ENCODE assay signal across 19 cellular contexts in the genomic region with DNA sequence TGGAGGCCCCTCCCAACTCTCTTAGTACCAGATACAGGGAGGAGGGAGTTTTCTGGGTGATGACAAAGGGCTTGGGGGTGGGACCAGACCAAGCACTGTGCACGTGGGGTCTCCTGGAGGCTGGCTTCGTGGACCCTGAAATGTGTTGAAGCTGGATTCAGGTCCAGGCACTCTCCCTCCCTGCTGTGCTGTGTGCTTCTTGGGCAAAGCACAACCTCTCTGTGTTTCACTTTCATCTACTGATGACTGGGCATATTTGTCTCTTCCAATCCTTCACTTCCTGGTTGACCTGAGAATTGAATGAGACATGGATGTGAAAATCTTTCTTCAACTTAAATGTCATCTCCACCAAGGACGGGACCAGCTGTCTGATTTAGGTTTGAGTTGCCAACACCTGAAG. TPM values are rescaled to one million over a fixed set of nuclear protein-coding genes. Genes with fewer than 3 reads are reported as not detected.
DNase-seq lines count a peak whose midpoint lies in the region; ATAC-seq, FAIRE-seq and TF ChIP-seq lines count a peak whose summit lies in the region.
"Had no signal": no experiment of that assay in that cellular context is flagged by ENCODE, and none has a peak within 500 bp of the region (broad histone marks: within the 10 kb centered on the region; RNA-seq: fewer than 3 reads in every experiment).

No MANE protein-coding gene starts in this region.

- H3K36me3 ChIP-seq in HepG2 (replicated peaks in 1 of 2; ENCODE audit: control insufficient read depth in 1 of 2, insufficient read depth in 2 of 2, low read length in 2 of 2) (no peaks in the 10 kb centered on the region), right lobe of liver (no peaks in the 10 kb centered on the region), K562 (ENCODE audit: control insufficient read depth, insufficient read depth, low read length) (no peaks in the 10 kb centered on the region), osteoblast (ENCODE audit: insufficient read depth, low read length) (no peaks in the 10 kb centered on the region)

- TF ChIP-seq CTCF in HepG2 (CRISPR knock-in tag; IDR thresholded peaks at IDR 0.05) (no peak), right lobe of liver (IDR thresholded peaks at IDR 0.05) (no peak), K562 (IDR thresholded peaks at IDR 0.05 in 2 of 3, conservative IDR thresholded peaks at IDR 0.05 in 1 of 3; ENCODE audit: insufficient read depth in 2 of 3, low read depth in 1 of 3, low read length in 3 of 3) (no peak), osteoblast (IDR thresholded peaks at IDR 0.05; ENCODE audit: extremely low read depth, low read depth, low read length) (no peak)

- POLR2A ChIA-PET in HepG2 (lab: Yijun Ruan, JAX) (interaction anchor here (1.7 kb wide), 1 partner anchor 21 kb away, joined by 4 read pairs; no protein-coding TSS in a partner anchor), K562 (lab: Yijun Ruan, JAX) (interaction anchor here (0.6 to 1.0 kb wide), 2 partner anchors 17 to 520 kb away, joined by 3 to 6 read pairs; a partner anchor contains a TSS)

- in situ Hi-C loops in HepG2 (cut with HindIII; ENCODE audit: extremely low pct_ligation_motif_present, low pct_unique_long_range_greater_than_20kb) (no loop called here), K562 (cut with MboI) (no loop called here)

- TF ChIP-seq POLR2A in HepG2 (IDR thresholded peaks at IDR 0.05; ENCODE audit: insufficient read depth in 1 of 2, low read depth in 2 of 2, low read length in 2 of 2) (no peak), right lobe of liver (IDR thresholded peaks at IDR 0.05) (no peak), K562 (conservative IDR thresholded peaks at IDR 0.05) (no peak)

- H3K4me3 ChIP-seq in HepG2 (replicated peaks in 1 of 3; ENCODE audit: insufficient read depth in 1 of 3, low read depth in 2 of 3, low read length in 3 of 3) = no peak overlapping the region
- H3K4me3 ChIP-seq in right lobe of liver = no peak overlapping the region
- H3K4me3 ChIP-seq in K562 = no peak overlapping the region
- H3K4me3 ChIP-seq in osteoblast (ENCODE audit: insufficient read depth, low read length) = no peak overlapping the region

- H4K20me1 ChIP-seq in HepG2 (ENCODE audit: insufficient read depth, low read length) = 0 out of 2 replicates have a peak, but pooled peaks cover 4% of the 10 kb centered on the region
- peaks cover 3% of the 10 kb centered on the region; the same call in 1 of the 2 replicates for H4K20me1 ChIP-seq in K562 (replicated peaks; ENCODE audit: control insufficient read depth, insufficient read depth, low read length)
- no peaks in the 10 kb centered on the region for H4K20me1 ChIP-seq in osteoblast (ENCODE audit: insufficient read depth, low read length)

- no peak overlapping the region for H3K9ac ChIP-seq in HepG2 (ENCODE audit: insufficient read depth, low read depth, low read length)
- H3K9ac ChIP-seq in K562 (ENCODE audit: insufficient read depth in 1 of 2, low read depth in 2 of 2, low read length in 2 of 2) = no peak overlapping the region

- BruUV-seq in HepG2 (replicated peaks; lab: Mats Ljungman, UMichigan) (no TSS peak), K562 (replicated peaks; lab: Mats Ljungman, UMichigan) (no TSS peak)

- WGBS in HepG2 (ENCODE audit: low lambda C conversion rate) = 12% methylated on average over 3 of the region's 3 CpGs
- WGBS in right lobe of liver (ENCODE audit: insufficient coverage, low coverage, low lambda C conversion rate, missing lambda C conversion rate) = 72% methylated on average over 3 of the region's 3 CpGs
- 0% methylated on average over 3 of the region's 3 CpGs for WGBS in K562 (ENCODE audit: insufficient coverage, low coverage, missing lambda C conversion rate)

- H3K4me1 ChIP-seq in HepG2 (ENCODE audit: insufficient read depth, low read length) = peaks cover 9% of the 10 kb centered on the region
- H3K4me1 ChIP-seq in right lobe of liver = no peaks in the 10 kb centered on the region
- H3K4me1 ChIP-seq in K562 (replicated peaks in 1 of 2; ENCODE audit: control insufficient read depth in 2 of 2, insufficient read depth in 2 of 2, low read length in 2 of 2) = peaks cover 0 to 6% of the 10 kb centered on the region in 2 experiments; a peak in 2 of 5 replicates
- no peaks in the 10 kb centered on the region for H3K4me1 ChIP-seq in osteoblast (ENCODE audit: insufficient read depth, low read length)

- ATAC-seq in HepG2 = no peak
- ATAC-seq in right lobe of liver = no peak
- no peak for ATAC-seq in K562
- ATAC-seq in HG03521 (IDR thresholded peaks at IDR 0.05; ENCODE audit: unreplicated experiment) = no peak
- no peak for ATAC-seq in GM21576 (IDR thresholded peaks at IDR 0.05; ENCODE audit: unreplicated experiment)

- H3K9me1 ChIP-seq in K562 (ENCODE audit: control insufficient read depth, insufficient read depth, low read length) = no peaks in the 10 kb centered on the region

- DNase-seq in HepG2 (ENCODE audit: low spot score) (no peak), right lobe of liver (no peak), K562 (ENCODE audit: extremely low read depth in 1 of 4, low spot score in 3 of 4) (no peak), osteoblast (ENCODE audit: insufficient read length, low spot score, missing footprints) (peak; percentile 31)
- DNase-seq: AML-193; Caco-2; CD4-positive, alpha-beta T cell; GF-D8; GOT3; H9; IMR-90; KBM-7 had no signal

- H3K27me3 ChIP-seq in HepG2 (ENCODE audit: control insufficient read depth in 1 of 2, insufficient read depth in 2 of 2, low read length in 2 of 2) = peaks cover 8 to 44% of the 10 kb centered on the region in 2 experiments; a peak in 4 of 5 replicates
- H3K27me3 ChIP-seq in right lobe of liver = no peaks in the 10 kb centered on the region
- H3K27me3 ChIP-seq in K562 (ENCODE audit: control insufficient read depth in 2 of 2, insufficient read depth in 2 of 2, low read length in 2 of 2) = peaks cover 34 to 81% of the 10 kb centered on the region in 2 experiments
- H3K27me3 ChIP-seq in osteoblast (ENCODE audit: insufficient read depth, low read length) = peaks cover 16% of the 10 kb centered on the region

- FAIRE-seq in HepG2 (lab: Jason Lieb, UNC) (no peak), K562 (lab: Jason Lieb, UNC) (peak; percentile 61)
- FAIRE-seq: A204.1, D721Med had no signal

- H3K79me2 ChIP-seq in HepG2 (ENCODE audit: insufficient read depth, low read length) (no peaks in the 10 kb centered on the region), K562 (ENCODE audit: control insufficient read depth, insufficient read depth, low read length) (no peaks in the 10 kb centered on the region), osteoblast (ENCODE audit: insufficient read depth, low read length) (no peaks in the 10 kb centered on the region)

- intact Hi-C loops in HepG2 (cut with micrococcal nuclease; ENCODE audit: unreplicated experiment) (no loop called here), right lobe of liver (cut with DNase I) (no loop called here), K562 (cut with micrococcal nuclease) (no loop called here)

- H3K9me3 ChIP-seq in HepG2 (ENCODE audit: low read length) = no peaks in the 10 kb centered on the region
- H3K9me3 ChIP-seq in right lobe of liver = no peaks in the 10 kb centered on the region
- H3K9me3 ChIP-seq in K562 (replicated peaks; ENCODE audit: control insufficient read depth, insufficient read depth, low read depth, low read length) = no peaks in the 10 kb centered on the region
- no peaks in the 10 kb centered on the region for H3K9me3 ChIP-seq in osteoblast (ENCODE audit: low read depth, low read length)
- H3K9me3 ChIP-seq: Caco-2 had no signal

- no peak for TF ChIP-seq RAD21 in HepG2 (CRISPR knock-in tag; IDR thresholded peaks at IDR 0.05)
- TF ChIP-seq RAD21 in K562 (CRISPR knock-in tag; conservative IDR thresholded peaks at IDR 0.05 in 1 of 2, IDR thresholded peaks at IDR 0.05 in 1 of 2) = no peak

- CTCF ChIA-PET in HepG2 (lab: Yijun Ruan, JAX; ENCODE audit: low intra/inter-chr PET ratio, low total read pairs) = no interaction called here
- CTCF ChIA-PET in K562 (lab: Yijun Ruan, JAX; ENCODE audit: low intra/inter-chr PET ratio) = no interaction called here

- TF ChIP-seq EP300 in HepG2 (IDR thresholded peaks at IDR 0.05; ENCODE audit: low read depth in 2 of 2, low read length in 2 of 2) = no peak
- no peak for TF ChIP-seq EP300 in HepG2 (CRISPR knock-in tag; IDR thresholded peaks at IDR 0.05; ENCODE audit: borderline replicate concordance)
- TF ChIP-seq EP300 in K562 (IDR thresholded peaks at IDR 0.05; ENCODE audit: low read length) = no peak

- no peak overlapping the region for H3K4me2 ChIP-seq in HepG2 (ENCODE audit: low read depth, low read length)
- no peak overlapping the region for H3K4me2 ChIP-seq in K562 (ENCODE audit: insufficient read depth, low read length)
- H3K4me2 ChIP-seq in osteoblast (ENCODE audit: insufficient read depth, low read length) = no peak overlapping the region

- H3K27ac ChIP-seq in HepG2 (ENCODE audit: extremely low read length, insufficient read depth, low read length) (no peak overlapping the region), right lobe of liver (no peak overlapping the region), K562 (ENCODE audit: extremely low read depth, low read depth, low read length) (no peak overlapping the region), osteoblast (ENCODE audit: low read depth, low read length) (no peak overlapping the region)
- H3K27ac ChIP-seq: C4-2B had no signal

- H2AFZ ChIP-seq in HepG2 (ENCODE audit: low read length) (no peak overlapping the region), K562 (ENCODE audit: low read depth, low read length) (no peak overlapping the region), osteoblast (ENCODE audit: low read length) (no peak overlapping the region)

RNA-seq across cellular contexts. Expression of a gene that starts 14.5 kb away (rescaled TPM):
- total RNA-seq in HepG2 (2016; rRNA removed; fragmentation: Illumina TruSeq; extraction: Trizol) (not detected in 2 replicates), right lobe of liver (not detected), K562 (2014; rRNA removed) (not detected in 2 replicates), K562 (2014; rRNA removed; fragmentation: Illumina TruSeq; extraction: Trizol) (not detected in 2 replicates), K562 (2015; rRNA removed; fragmentation: Illumina TruSeq; extraction: Trizol) (not detected in 2 replicates), K562 (2021) (not detected in 2 replicates), osteoblast (not detected in 2 replicates)
- total RNA-seq in HepG2 (2016; cell fraction: cytosol; rRNA removed; fragmentation: Illumina TruSeq; extraction: Trizol; ENCODE audit: low read depth) = not detected in 2 replicates
- not detected in 2 replicates for total RNA-seq in HepG2 (2016; cell fraction: insoluble cytoplasmic fraction; rRNA removed; fragmentation: Illumina TruSeq; extraction: Trizol)
- total RNA-seq in HepG2 (2016; cell fraction: membrane; rRNA removed; fragmentation: Illumina TruSeq; extraction: Trizol) = not detected in 2 replicates
- total RNA-seq in HepG2 (2016; cell fraction: nucleus; rRNA removed; fragmentation: Illumina TruSeq; extraction: Trizol) = not detected in 2 replicates
- polyA plus RNA-seq in HepG2 (2011; rRNA removed) (not detected in 2 replicates), K562 (2011; rRNA removed) (not detected in 2 replicates), K562 (2014; fragmentation: Illumina TruSeq; extraction: Trizol) (not detected in 2 replicates), K562 (2014; fragmentation: Nextera tagmentation; extraction: Ambion mirVana) (not detected), K562 (2014; rRNA removed) (not detected in 2 replicates)
- not detected in 2 replicates for polyA plus RNA-seq in HepG2 (2011; cell fraction: cytosol; rRNA removed)
- not detected in 2 replicates for polyA plus RNA-seq in HepG2 (2011; cell fraction: nucleus; rRNA removed)
- polyA plus RNA-seq in HepG2 (2012) = not detected in 2 replicates
- not detected in 2 replicates for polyA plus RNA-seq in HepG2 (2016; cell fraction: cytosol; fragmentation: Illumina TruSeq; extraction: Trizol; ENCODE audit: low read depth)
- polyA plus RNA-seq in HepG2 (2016; cell fraction: insoluble cytoplasmic fraction; fragmentation: Illumina TruSeq; extraction: Trizol; ENCODE audit: low read depth) = not detected in 2 replicates
- polyA plus RNA-seq in HepG2 (2016; cell fraction: membrane; fragmentation: Illumina TruSeq; extraction: Trizol; ENCODE audit: low read depth) = not detected in 2 replicates
- not detected in 2 replicates for polyA plus RNA-seq in HepG2 (2016; cell fraction: nucleus; fragmentation: Illumina TruSeq; extraction: Trizol; ENCODE audit: insufficient read depth, low read depth)
- polyA minus RNA-seq in HepG2 (2011; rRNA and poly(A)+ RNA removed; ENCODE audit: low replicate concordance) = not detected in 2 replicates
- not detected in 2 replicates for polyA minus RNA-seq in HepG2 (2011; cell fraction: cytosol; rRNA and poly(A)+ RNA removed)
- polyA minus RNA-seq in HepG2 (2011; cell fraction: nucleus; rRNA and poly(A)+ RNA removed) = not detected in 2 replicates
- not detected in 2 replicates for total RNA-seq in K562 (2011; cell fraction: chromatin; rRNA removed; ENCODE audit: low replicate concordance)
- total RNA-seq in K562 (2011; cell fraction: nucleolus; rRNA removed) = not detected in 2 replicates
- not detected in 2 replicates for total RNA-seq in K562 (2011; cell fraction: nucleoplasm; rRNA removed)
- not detected in 2 replicates for polyA plus RNA-seq in K562 (2011; cell fraction: cytosol; rRNA removed)
- not detected in 2 replicates for polyA plus RNA-seq in K562 (2011; cell fraction: nucleus; rRNA removed)
- polyA plus RNA-seq in K562 (2012) = not detected in 2 replicates
- not detected in 2 replicates for polyA minus RNA-seq in K562 (2011; rRNA and poly(A)+ RNA removed)
- polyA minus RNA-seq in K562 (2011; cell fraction: cytosol; rRNA and poly(A)+ RNA removed) = not detected in 2 replicates
- polyA minus RNA-seq in K562 (2011; cell fraction: nucleus; rRNA and poly(A)+ RNA removed) = not detected in 2 replicates
- total RNA-seq: Caco-2; CD4-positive, alpha-beta T cell; H9; HT-29; IMR-90 had no signal
- polyA plus RNA-seq: BJ, IMR-90 had no signal

RNA-seq across cellular contexts. Expression of a gene that starts 29.4 kb away (rescaled TPM):
- 17.9 and 45.2 TPM in 2 replicates for total RNA-seq in HepG2 (2016; rRNA removed; fragmentation: Illumina TruSeq; extraction: Trizol)
- total RNA-seq in HepG2 (2016; cell fraction: cytosol; rRNA removed; fragmentation: Illumina TruSeq; extraction: Trizol; ENCODE audit: low read depth) = 14.2 and 15.8 TPM in 2 replicates
- total RNA-seq in HepG2 (2016; cell fraction: insoluble cytoplasmic fraction; rRNA removed; fragmentation: Illumina TruSeq; extraction: Trizol) = 16.3 and 48.1 TPM in 2 replicates
- 19.9 and 22.2 TPM in 2 replicates for total RNA-seq in HepG2 (2016; cell fraction: membrane; rRNA removed; fragmentation: Illumina TruSeq; extraction: Trizol)
- total RNA-seq in HepG2 (2016; cell fraction: nucleus; rRNA removed; fragmentation: Illumina TruSeq; extraction: Trizol) = 44.0 and 55.5 TPM in 2 replicates
- 62.9 and 76.2 TPM in 2 replicates for polyA plus RNA-seq in HepG2 (2011; rRNA removed)
- 45.0 and 49.7 TPM in 2 replicates for polyA plus RNA-seq in HepG2 (2011; cell fraction: cytosol; rRNA removed)
- polyA plus RNA-seq in HepG2 (2011; cell fraction: nucleus; rRNA removed) = 115 and 140 TPM in 2 replicates
- polyA plus RNA-seq in HepG2 (2012) = 46.9 and 65.3 TPM in 2 replicates
- 6.6 and 7.4 TPM in 2 replicates for polyA plus RNA-seq in HepG2 (2016; cell fraction: cytosol; fragmentation: Illumina TruSeq; extraction: Trizol; ENCODE audit: low read depth)
- polyA plus RNA-seq in HepG2 (2016; cell fraction: insoluble cytoplasmic fraction; fragmentation: Illumina TruSeq; extraction: Trizol; ENCODE audit: low read depth) = 14.0 and 18.6 TPM in 2 replicates
- 12.6 and 12.8 TPM in 2 replicates for polyA plus RNA-seq in HepG2 (2016; cell fraction: membrane; fragmentation: Illumina TruSeq; extraction: Trizol; ENCODE audit: low read depth)
- 87.5 and 97.1 TPM in 2 replicates for polyA plus RNA-seq in HepG2 (2016; cell fraction: nucleus; fragmentation: Illumina TruSeq; extraction: Trizol; ENCODE audit: insufficient read depth, low read depth)
- polyA minus RNA-seq in HepG2 (2011; rRNA and poly(A)+ RNA removed; ENCODE audit: low replicate concordance) = 43.4 and 90.0 TPM in 2 replicates
- 30.7 and 35.8 TPM in 2 replicates for polyA minus RNA-seq in HepG2 (2011; cell fraction: cytosol; rRNA and poly(A)+ RNA removed)
- 80.9 and 103 TPM in 2 replicates for polyA minus RNA-seq in HepG2 (2011; cell fraction: nucleus; rRNA and poly(A)+ RNA removed)
- total RNA-seq in right lobe of liver = 10 to 100 TPM; 17.8 to 28.0 (median 21.8) TPM
- total RNA-seq in K562 (2011; cell fraction: chromatin; rRNA removed; ENCODE audit: low replicate concordance) = 110 and 155 TPM in 2 replicates
- 95.4 and 123 TPM in 2 replicates for total RNA-seq in K562 (2011; cell fraction: nucleolus; rRNA removed)
- 110 and 121 TPM in 2 replicates for total RNA-seq in K562 (2011; cell fraction: nucleoplasm; rRNA removed)
- 30.8 and 42.0 TPM in 2 replicates for total RNA-seq in K562 (2014; rRNA removed)
- total RNA-seq in K562 (2014; rRNA removed; fragmentation: Illumina TruSeq; extraction: Trizol) = 24.3 and 28.2 TPM in 2 replicates
- total RNA-seq in K562 (2015; rRNA removed; fragmentation: Illumina TruSeq; extraction: Trizol) = 36.4 and 44.5 TPM in 2 replicates
- total RNA-seq in K562 (2021) = 36.4 and 42.6 TPM in 2 replicates
- 46.3 and 50.4 TPM in 2 replicates for polyA plus RNA-seq in K562 (2011; rRNA removed)
- 30.6 and 34.6 TPM in 2 replicates for polyA plus RNA-seq in K562 (2011; cell fraction: cytosol; rRNA removed)
- 121 and 133 TPM in 2 replicates for polyA plus RNA-seq in K562 (2011; cell fraction: nucleus; rRNA removed)
- 30.2 and 57.3 TPM in 2 replicates for polyA plus RNA-seq in K562 (2012)
- 26.4 and 26.7 TPM in 2 replicates for polyA plus RNA-seq in K562 (2014; fragmentation: Illumina TruSeq; extraction: Trizol)
- under 1 TPM; 0.32 to 0.37 TPM for polyA plus RNA-seq in K562 (2014; fragmentation: Nextera tagmentation; extraction: Ambion mirVana)
- 34.3 and 41.4 TPM in 2 replicates for polyA plus RNA-seq in K562 (2014; rRNA removed)
- polyA minus RNA-seq in K562 (2011; rRNA and poly(A)+ RNA removed) = 32.2 and 37.5 TPM in 2 replicates
- 16.3 and 23.9 TPM in 2 replicates for polyA minus RNA-seq in K562 (2011; cell fraction: cytosol; rRNA and poly(A)+ RNA removed)
- 53.7 and 96.3 TPM in 2 replicates for polyA minus RNA-seq in K562 (2011; cell fraction: nucleus; rRNA and poly(A)+ RNA removed)
- total RNA-seq in osteoblast = 47.4 and 49.2 TPM in 2 replicates
